1 cellular context compared by ENCODE assay signal in genomic region chr5:141414548-141415271, GRCh38.
TF ChIP-seq lines count a peak whose summit lies in the region.

No MANE protein-coding gene starts in this region.

TF ChIP-seq in endothelial cell of umbilical vein, 7 proteins besides CTCF, POLR2A, EP300 and RAD21:
- TF ChIP-seq EZH2 (IDR thresholded peaks at IDR 0.05; ENCODE audit: borderline replicate concordance, low read depth, low read length, severe bottlenecking): peak; percentile 76
